1 cellular context compared by ENCODE assay signal in the genomic region with DNA sequence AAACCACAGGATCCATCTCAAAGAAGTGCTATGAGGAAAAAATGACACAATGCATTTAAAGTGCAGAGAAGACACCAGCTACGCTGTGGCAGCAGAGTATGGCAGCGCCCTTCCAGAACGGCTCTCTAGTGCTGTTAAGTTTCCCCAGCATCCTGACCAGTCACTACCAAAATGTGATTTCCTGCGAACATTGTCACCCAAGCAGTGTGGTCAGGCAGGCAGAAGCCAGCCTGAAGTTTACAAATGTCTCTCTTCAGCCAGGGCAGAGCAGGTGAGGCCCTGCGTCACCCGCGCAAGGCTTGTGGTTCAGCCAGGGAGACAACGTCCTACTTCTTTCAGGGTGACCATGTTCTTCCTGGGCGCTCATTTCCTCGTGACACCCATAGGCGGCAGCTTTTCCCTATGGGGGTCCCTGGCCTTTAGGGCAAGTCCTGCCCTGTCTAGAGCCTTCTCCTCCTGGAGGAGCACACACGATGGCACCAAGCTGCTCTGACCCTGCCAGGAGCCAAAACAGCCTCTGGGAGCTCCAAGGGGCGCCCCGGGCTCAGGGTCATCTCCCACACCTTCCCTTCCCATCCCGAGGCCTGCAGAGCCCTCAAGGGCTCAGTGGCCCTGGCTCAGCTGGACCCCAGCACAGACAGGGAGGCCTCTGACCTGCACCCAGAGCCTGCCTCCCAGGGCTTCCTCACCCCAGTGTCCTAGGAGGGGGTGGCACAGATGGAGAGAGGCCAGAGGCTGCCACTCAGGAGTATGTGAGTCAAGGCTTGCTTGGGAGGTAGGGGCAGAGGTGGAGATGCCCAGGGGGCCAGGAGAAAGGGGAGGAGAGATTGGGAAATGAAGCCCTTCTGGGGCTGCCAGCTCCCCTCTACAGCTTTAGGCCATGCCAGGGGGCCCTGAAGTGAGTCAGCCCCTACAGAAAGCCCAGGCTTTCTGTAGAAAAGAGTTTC.
TF ChIP-seq lines count a peak whose summit lies in the region.

No MANE protein-coding gene starts in this region.

TF ChIP-seq in HepG2, 621 proteins besides CTCF, POLR2A, EP300 and RAD21 (continued from another document and continues in another):
- TF ChIP-seq, protein P1, sequence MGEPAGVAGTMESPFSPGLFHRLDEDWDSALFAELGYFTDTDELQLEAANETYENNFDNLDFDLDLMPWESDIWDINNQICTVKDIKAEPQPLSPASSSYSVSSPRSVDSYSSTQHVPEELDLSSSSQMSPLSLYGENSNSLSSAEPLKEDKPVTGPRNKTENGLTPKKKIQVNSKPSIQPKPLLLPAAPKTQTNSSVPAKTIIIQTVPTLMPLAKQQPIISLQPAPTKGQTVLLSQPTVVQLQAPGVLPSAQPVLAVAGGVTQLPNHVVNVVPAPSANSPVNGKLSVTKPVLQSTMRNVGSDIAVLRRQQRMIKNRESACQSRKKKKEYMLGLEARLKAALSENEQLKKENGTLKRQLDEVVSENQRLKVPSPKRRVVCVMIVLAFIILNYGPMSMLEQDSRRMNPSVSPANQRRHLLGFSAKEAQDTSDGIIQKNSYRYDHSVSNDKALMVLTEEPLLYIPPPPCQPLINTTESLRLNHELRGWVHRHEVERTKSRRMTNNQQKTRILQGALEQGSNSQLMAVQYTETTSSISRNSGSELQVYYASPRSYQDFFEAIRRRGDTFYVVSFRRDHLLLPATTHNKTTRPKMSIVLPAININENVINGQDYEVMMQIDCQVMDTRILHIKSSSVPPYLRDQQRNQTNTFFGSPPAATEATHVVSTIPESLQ (CRISPR knock-in tag; conservative IDR thresholded peaks at IDR 0.05) = no peak
- TF ChIP-seq ZNF354B (CRISPR knock-in tag; IDR thresholded peaks at IDR 0.05) = peak; percentile 19; the same call in 1 of the 2 replicates
- no peak for TF ChIP-seq CBX1 (IDR thresholded peaks at IDR 0.05; ENCODE audit: low read depth)
- peak; percentile 82; the same call in 1 of the 2 replicates for TF ChIP-seq ZNF598 (CRISPR knock-in tag; IDR thresholded peaks at IDR 0.05; ENCODE audit: borderline replicate concordance)
- no peak; the same call in 1 of the 2 replicates for TF ChIP-seq ZNF143 (CRISPR knock-in tag; IDR thresholded peaks at IDR 0.05)
- TF ChIP-seq, protein P2, sequence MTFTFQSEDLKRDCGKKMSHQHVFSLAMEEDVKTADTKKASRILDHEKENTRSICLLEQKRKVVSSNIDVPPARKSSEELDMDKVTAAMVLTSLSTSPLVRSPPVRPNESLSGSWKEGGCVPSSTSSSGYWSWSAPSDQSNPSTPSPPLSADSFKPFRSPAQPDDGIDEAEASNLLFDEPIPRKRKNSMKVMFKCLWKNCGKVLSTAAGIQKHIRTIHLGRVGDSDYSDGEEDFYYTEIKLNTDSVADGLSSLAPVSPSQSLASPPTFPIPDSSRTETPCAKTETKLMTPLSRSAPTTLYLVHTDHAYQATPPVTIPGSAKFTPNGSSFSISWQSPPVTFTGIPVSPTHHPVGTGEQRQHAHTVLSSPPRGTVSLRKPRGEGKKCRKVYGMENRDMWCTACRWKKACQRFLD (CRISPR knock-in tag; IDR thresholded peaks at IDR 0.05; ENCODE audit: borderline replicate concordance) = no peak; the same call in none of the 2 replicates
- no peak for TF ChIP-seq ZBTB1 (CRISPR knock-in tag; IDR thresholded peaks at IDR 0.05; ENCODE audit: borderline replicate concordance)
- TF ChIP-seq, protein P3, sequence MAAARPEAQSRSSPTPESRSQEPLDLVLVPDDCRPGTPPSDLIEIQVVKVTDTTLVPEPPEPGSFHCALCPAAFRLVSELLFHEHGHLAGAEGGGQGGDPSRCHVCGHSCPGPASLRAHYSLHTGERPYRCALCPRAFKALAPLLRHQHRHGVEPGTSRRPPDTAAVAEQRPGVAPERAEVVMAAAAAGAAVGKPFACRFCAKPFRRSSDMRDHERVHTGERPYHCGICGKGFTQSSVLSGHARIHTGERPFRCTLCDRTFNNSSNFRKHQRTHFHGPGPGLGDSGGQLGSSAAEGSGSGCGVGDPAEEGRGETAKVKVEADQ (CRISPR knock-in tag; IDR thresholded peaks at IDR 0.05; ENCODE audit: borderline replicate concordance) = no peak
- TF ChIP-seq NAIF1 (CRISPR knock-in tag; IDR thresholded peaks at IDR 0.05; ENCODE audit: borderline replicate concordance) = no peak
- peak; percentile 83 for TF ChIP-seq ZNF644 (CRISPR knock-in tag; IDR thresholded peaks at IDR 0.05; ENCODE audit: low read depth)
- TF ChIP-seq KLF12 (CRISPR knock-in tag; IDR thresholded peaks at IDR 0.05; ENCODE audit: borderline replicate concordance) = no peak; the same call in 1 of the 2 replicates
- no peak for TF ChIP-seq CENPX (CRISPR knock-in tag; IDR thresholded peaks at IDR 0.05)
- no peak; the same call in 1 of the 2 replicates for TF ChIP-seq ARHGAP35 (CRISPR knock-in tag; IDR thresholded peaks at IDR 0.05; ENCODE audit: borderline replicate concordance)
- TF ChIP-seq GATAD2A (CRISPR knock-in tag; IDR thresholded peaks at IDR 0.05) = no peak
- TF ChIP-seq ZNF343 (CRISPR knock-in tag; IDR thresholded peaks at IDR 0.05) = 0 out of 2 replicates have a peak, but pooled peaks have one; percentile 70
- TF ChIP-seq ATM (IDR thresholded peaks at IDR 0.05; ENCODE audit: borderline replicate concordance) = no peak
- TF ChIP-seq, protein P4, sequence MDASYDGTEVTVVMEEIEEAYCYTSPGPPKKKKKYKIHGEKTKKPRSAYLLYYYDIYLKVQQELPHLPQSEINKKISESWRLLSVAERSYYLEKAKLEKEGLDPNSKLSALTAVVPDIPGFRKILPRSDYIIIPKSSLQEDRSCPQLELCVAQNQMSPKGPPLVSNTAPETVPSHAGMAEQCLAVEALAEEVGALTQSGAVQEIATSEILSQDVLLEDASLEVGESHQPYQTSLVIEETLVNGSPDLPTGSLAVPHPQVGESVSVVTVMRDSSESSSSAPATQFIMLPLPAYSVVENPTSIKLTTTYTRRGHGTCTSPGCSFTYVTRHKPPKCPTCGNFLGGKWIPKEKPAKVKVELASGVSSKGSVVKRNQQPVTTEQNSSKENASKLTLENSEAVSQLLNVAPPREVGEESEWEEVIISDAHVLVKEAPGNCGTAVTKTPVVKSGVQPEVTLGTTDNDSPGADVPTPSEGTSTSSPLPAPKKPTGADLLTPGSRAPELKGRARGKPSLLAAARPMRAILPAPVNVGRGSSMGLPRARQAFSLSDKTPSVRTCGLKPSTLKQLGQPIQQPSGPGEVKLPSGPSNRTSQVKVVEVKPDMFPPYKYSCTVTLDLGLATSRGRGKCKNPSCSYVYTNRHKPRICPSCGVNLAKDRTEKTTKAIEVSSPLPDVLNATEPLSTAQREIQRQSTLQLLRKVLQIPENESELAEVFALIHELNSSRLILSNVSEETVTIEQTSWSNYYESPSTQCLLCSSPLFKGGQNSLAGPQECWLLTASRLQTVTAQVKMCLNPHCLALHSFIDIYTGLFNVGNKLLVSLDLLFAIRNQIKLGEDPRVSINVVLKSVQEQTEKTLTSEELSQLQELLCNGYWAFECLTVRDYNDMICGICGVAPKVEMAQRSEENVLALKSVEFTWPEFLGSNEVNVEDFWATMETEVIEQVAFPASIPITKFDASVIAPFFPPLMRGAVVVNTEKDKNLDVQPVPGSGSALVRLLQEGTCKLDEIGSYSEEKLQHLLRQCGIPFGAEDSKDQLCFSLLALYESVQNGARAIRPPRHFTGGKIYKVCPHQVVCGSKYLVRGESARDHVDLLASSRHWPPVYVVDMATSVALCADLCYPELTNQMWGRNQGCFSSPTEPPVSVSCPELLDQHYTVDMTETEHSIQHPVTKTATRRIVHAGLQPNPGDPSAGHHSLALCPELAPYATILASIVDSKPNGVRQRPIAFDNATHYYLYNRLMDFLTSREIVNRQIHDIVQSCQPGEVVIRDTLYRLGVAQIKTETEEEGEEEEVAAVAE (CRISPR knock-in tag; IDR thresholded peaks at IDR 0.05; ENCODE audit: borderline replicate concordance) = no peak
- TF ChIP-seq HNRNPH1 (optimal IDR thresholded peaks at IDR 0.05; ENCODE audit: low read depth, low read length) = peak; percentile 53
- peak; percentile 31; the same call in 1 of the 2 replicates for TF ChIP-seq ZNF34 (CRISPR knock-in tag; IDR thresholded peaks at IDR 0.05; ENCODE audit: borderline replicate concordance)
- TF ChIP-seq, protein P5, sequence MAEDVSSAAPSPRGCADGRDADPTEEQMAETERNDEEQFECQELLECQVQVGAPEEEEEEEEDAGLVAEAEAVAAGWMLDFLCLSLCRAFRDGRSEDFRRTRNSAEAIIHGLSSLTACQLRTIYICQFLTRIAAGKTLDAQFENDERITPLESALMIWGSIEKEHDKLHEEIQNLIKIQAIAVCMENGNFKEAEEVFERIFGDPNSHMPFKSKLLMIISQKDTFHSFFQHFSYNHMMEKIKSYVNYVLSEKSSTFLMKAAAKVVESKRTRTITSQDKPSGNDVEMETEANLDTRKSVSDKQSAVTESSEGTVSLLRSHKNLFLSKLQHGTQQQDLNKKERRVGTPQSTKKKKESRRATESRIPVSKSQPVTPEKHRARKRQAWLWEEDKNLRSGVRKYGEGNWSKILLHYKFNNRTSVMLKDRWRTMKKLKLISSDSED (CRISPR knock-in tag; IDR thresholded peaks at IDR 0.05) = no peak
- TF ChIP-seq ZNF737 (CRISPR knock-in tag; IDR thresholded peaks at IDR 0.05; ENCODE audit: borderline replicate concordance) = no peak
- TF ChIP-seq ZFYVE20 (CRISPR knock-in tag; IDR thresholded peaks at IDR 0.05; ENCODE audit: borderline replicate concordance, low read depth) = no peak
- no peak for TF ChIP-seq CREM (IDR thresholded peaks at IDR 0.05)
- TF ChIP-seq CREM (CRISPR knock-in tag; IDR thresholded peaks at IDR 0.05) = no peak; the same call in 1 of the 2 replicates
- TF ChIP-seq RELA (CRISPR knock-in tag; IDR thresholded peaks at IDR 0.05) = no peak
- no peak for TF ChIP-seq ZNF207 (IDR thresholded peaks at IDR 0.05; ENCODE audit: borderline replicate concordance)
- no peak for TF ChIP-seq ZNF180 (CRISPR knock-in tag; IDR thresholded peaks at IDR 0.05; ENCODE audit: borderline replicate concordance, low read depth)
- no peak for TF ChIP-seq SRF (IDR thresholded peaks at IDR 0.05; ENCODE audit: low read depth, low read length)
- TF ChIP-seq NFKB2 (CRISPR knock-in tag; IDR thresholded peaks at IDR 0.05; ENCODE audit: borderline replicate concordance) = peak; percentile 63
- TF ChIP-seq KLF13 (CRISPR knock-in tag; IDR thresholded peaks at IDR 0.05) = no peak
- TF ChIP-seq POLR2AphosphoS2 (IDR thresholded peaks at IDR 0.05; ENCODE audit: low read depth, low read length) = no peak
- TF ChIP-seq, protein P6, sequence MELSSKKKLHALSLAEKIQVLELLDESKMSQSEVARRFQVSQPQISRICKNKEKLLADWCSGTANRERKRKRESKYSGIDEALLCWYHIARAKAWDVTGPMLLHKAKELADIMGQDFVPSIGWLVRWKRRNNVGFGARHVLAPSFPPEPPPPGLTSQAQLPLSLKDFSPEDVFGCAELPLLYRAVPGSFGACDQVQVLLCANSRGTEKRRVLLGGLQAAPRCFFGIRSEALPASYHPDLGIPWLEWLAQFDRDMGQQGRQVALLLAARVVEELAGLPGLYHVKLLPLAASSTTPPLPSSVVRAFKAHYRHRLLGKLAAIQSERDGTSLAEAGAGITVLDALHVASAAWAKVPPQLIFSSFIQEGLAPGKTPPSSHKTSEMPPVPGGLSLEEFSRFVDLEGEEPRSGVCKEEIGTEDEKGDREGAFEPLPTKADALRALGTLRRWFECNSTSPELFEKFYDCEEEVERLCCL (CRISPR knock-in tag; IDR thresholded peaks at IDR 0.05; ENCODE audit: borderline replicate concordance) = no peak; the same call in 1 of the 2 replicates
- no peak for TF ChIP-seq RAD51 (IDR thresholded peaks at IDR 0.05; ENCODE audit: borderline replicate concordance)
- no peak for TF ChIP-seq ZSCAN22 (CRISPR knock-in tag; IDR thresholded peaks at IDR 0.05)
- no peak for TF ChIP-seq CCAR2 (optimal IDR thresholded peaks at IDR 0.05; ENCODE audit: low read depth, low read length)
- TF ChIP-seq SOX5 (CRISPR knock-in tag; IDR thresholded peaks at IDR 0.05; ENCODE audit: borderline replicate concordance) = no peak; the same call in 1 of the 2 replicates
- TF ChIP-seq, protein P7, sequence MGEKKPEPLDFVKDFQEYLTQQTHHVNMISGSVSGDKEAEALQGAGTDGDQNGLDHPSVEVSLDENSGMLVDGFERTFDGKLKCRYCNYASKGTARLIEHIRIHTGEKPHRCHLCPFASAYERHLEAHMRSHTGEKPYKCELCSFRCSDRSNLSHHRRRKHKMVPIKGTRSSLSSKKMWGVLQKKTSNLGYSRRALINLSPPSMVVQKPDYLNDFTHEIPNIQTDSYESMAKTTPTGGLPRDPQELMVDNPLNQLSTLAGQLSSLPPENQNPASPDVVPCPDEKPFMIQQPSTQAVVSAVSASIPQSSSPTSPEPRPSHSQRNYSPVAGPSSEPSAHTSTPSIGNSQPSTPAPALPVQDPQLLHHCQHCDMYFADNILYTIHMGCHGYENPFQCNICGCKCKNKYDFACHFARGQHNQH (CRISPR knock-in tag; IDR thresholded peaks at IDR 0.05) = peak; percentile 74; the same call in 1 of the 2 replicates
- TF ChIP-seq, protein P8, sequence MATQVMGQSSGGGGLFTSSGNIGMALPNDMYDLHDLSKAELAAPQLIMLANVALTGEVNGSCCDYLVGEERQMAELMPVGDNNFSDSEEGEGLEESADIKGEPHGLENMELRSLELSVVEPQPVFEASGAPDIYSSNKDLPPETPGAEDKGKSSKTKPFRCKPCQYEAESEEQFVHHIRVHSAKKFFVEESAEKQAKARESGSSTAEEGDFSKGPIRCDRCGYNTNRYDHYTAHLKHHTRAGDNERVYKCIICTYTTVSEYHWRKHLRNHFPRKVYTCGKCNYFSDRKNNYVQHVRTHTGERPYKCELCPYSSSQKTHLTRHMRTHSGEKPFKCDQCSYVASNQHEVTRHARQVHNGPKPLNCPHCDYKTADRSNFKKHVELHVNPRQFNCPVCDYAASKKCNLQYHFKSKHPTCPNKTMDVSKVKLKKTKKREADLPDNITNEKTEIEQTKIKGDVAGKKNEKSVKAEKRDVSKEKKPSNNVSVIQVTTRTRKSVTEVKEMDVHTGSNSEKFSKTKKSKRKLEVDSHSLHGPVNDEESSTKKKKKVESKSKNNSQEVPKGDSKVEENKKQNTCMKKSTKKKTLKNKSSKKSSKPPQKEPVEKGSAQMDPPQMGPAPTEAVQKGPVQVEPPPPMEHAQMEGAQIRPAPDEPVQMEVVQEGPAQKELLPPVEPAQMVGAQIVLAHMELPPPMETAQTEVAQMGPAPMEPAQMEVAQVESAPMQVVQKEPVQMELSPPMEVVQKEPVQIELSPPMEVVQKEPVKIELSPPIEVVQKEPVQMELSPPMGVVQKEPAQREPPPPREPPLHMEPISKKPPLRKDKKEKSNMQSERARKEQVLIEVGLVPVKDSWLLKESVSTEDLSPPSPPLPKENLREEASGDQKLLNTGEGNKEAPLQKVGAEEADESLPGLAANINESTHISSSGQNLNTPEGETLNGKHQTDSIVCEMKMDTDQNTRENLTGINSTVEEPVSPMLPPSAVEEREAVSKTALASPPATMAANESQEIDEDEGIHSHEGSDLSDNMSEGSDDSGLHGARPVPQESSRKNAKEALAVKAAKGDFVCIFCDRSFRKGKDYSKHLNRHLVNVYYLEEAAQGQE (IDR thresholded peaks at IDR 0.05; ENCODE audit: borderline replicate concordance in 1 of 2, low read depth in 1 of 2, low read length in 2 of 2) = no peak
- TF ChIP-seq ARNT (IDR thresholded peaks at IDR 0.05) = no peak
- TF ChIP-seq, protein P9, sequence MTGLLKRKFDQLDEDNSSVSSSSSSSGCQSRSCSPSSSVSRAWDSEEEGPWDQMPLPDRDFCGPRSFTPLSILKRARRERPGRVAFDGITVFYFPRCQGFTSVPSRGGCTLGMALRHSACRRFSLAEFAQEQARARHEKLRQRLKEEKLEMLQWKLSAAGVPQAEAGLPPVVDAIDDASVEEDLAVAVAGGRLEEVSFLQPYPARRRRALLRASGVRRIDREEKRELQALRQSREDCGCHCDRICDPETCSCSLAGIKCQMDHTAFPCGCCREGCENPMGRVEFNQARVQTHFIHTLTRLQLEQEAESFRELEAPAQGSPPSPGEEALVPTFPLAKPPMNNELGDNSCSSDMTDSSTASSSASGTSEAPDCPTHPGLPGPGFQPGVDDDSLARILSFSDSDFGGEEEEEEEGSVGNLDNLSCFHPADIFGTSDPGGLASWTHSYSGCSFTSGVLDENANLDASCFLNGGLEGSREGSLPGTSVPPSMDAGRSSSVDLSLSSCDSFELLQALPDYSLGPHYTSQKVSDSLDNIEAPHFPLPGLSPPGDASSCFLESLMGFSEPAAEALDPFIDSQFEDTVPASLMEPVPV (CRISPR knock-in tag; IDR thresholded peaks at IDR 0.05) = peak; percentile 89; the same call in 1 of the 2 replicates
